ENCODE assay signal across 12 cellular contexts in genomic region chr18:77088977-77089795, GRCh38. TPM values are rescaled to one million over a fixed set of nuclear protein-coding genes. Genes with fewer than 3 reads are reported as not detected.
A peak's percentile ranks its signal among the peaks of the same experiment; 100 is the strongest.
DNase-seq lines count a peak whose midpoint lies in the region; ATAC-seq and TF ChIP-seq lines count a peak whose summit lies in the region.
"Had no signal": no experiment of that assay in that cellular context is flagged by ENCODE, and none has a peak within 500 bp of the region (broad histone marks: within the 10 kb centered on the region; RNA-seq: fewer than 3 reads in every experiment).

No MANE protein-coding gene starts in this region.

- peaks cover 8 to 97% (median 50%) of the 10 kb centered on the region in 6 donors for H3K4me1 ChIP-seq in spleen

- H3K27ac ChIP-seq in SU-DHL-6 (ENCODE audit: low read depth, low read length) (peak overlapping the region; percentile 59), spleen (peak overlapping the region in 3 of 8 donors; percentile 4 to 42 (median 36))
- H3K27ac ChIP-seq: HL-60 had no signal

- H3K79me2 ChIP-seq in SU-DHL-6 (ENCODE audit: insufficient read depth, low read length), result peaks cover 91% of the 10 kb centered on the region

- no peak for TF ChIP-seq POLR2A in spleen (IDR thresholded peaks at IDR 0.05)

- H3K9ac ChIP-seq in SU-DHL-6 (ENCODE audit: low read length), result peak overlapping the region; percentile 17; the same call in 1 of the 2 replicates

- no peak for TF ChIP-seq CTCF in SU-DHL-6 (IDR thresholded peaks at IDR 0.05; ENCODE audit: insufficient read depth, low read length, poor library complexity, severe bottlenecking)
- no peak for TF ChIP-seq CTCF in spleen (IDR thresholded peaks at IDR 0.05 in 8 of 11, conservative IDR thresholded peaks at IDR 0.05 in 3 of 11)

- DNase-seq in SIG-M5 treated with dmso at 0.1 percent for 504 hours (lab: John Stamatoyannopoulos, UW; ENCODE audit: unreplicated experiment), result peak; percentile 15
- no peak for DNase-seq in SIG-M5 (lab: John Stamatoyannopoulos, UW)
- DNase-seq in iPS-NIHi11 (ENCODE audit: low spot score), result peak; percentile 72
- peak; percentile 70 for DNase-seq in spleen
- no peak for DNase-seq in ACHN
- DNase-seq in glomerular visceral epithelial cell (ENCODE audit: extremely low spot score), result no peak
- DNase-seq: NCI-H524, substantia nigra had no signal

- H3F3A ChIP-seq in SU-DHL-6 (ENCODE audit: insufficient read depth), result peaks cover 12% of the 10 kb centered on the region; the same call in 1 of the 2 replicates

- WGBS in spleen, 5 donors, result 77 to 89% (median 81%) methylated on average over 15 to 16 of the region's 16 CpGs

- intact Hi-C loops in spleen (cut with DNase I; ENCODE audit: low total_unique reads), result no loop called here

- H3K4me2 ChIP-seq in SU-DHL-6 (ENCODE audit: low read depth, low read length, poor library complexity, severe bottlenecking), result no peak overlapping the region

- in situ Hi-C loops in ACHN (cut with HindIII; ENCODE audit: low pct_ligation_motif_present, low pct_unique_long_range_greater_than_20kb, low sequenced_read_pairs), result no loop called here

- no peak overlapping the region for H2AFZ ChIP-seq in SU-DHL-6 (ENCODE audit: low read depth, low read length, severe bottlenecking)

- H3K9me3 ChIP-seq in SU-DHL-6 (ENCODE audit: insufficient read depth, low read length), result no peaks in the 10 kb centered on the region
- no peaks in the 10 kb centered on the region for H3K9me3 ChIP-seq in spleen

- H3K4me3 ChIP-seq in SU-DHL-6 (ENCODE audit: insufficient read depth, low read length, poor library complexity, severe bottlenecking) (no peak overlapping the region), spleen (no peak overlapping the region)

- no peaks in the 10 kb centered on the region for H3K9me2 ChIP-seq in SU-DHL-6 (replicated peaks; ENCODE audit: insufficient read depth, low read length)

- no peak for ATAC-seq in GM18511 (IDR thresholded peaks at IDR 0.05; ENCODE audit: unreplicated experiment)
- ATAC-seq: activated CD4-positive, CD25-positive, alpha-beta regulatory T cell treated with anti-CD3 and anti-CD28 coated beads, Interleukin-2, amount 50 U/mL, for 24 hours had no signal

- no peaks in the 10 kb centered on the region for H4K20me1 ChIP-seq in SU-DHL-6 (ENCODE audit: low read depth, low read length)

- no peaks in the 10 kb centered on the region for H3K27me3 ChIP-seq in SU-DHL-6 (ENCODE audit: low read length)
- H3K27me3 ChIP-seq in spleen (replicated peaks in 1 of 7), result peaks cover 0 to 10% (median 0%) of the 10 kb centered on the region in 7 donors

- H3K36me3 ChIP-seq in SU-DHL-6 (ENCODE audit: low read length) (no peaks in the 10 kb centered on the region), spleen (peaks cover 0 to 57% (median 5%) of the 10 kb centered on the region in 6 donors)

RNA-seq across cellular contexts. Expression of gene MBP, which starts 43.4 kb away (rescaled TPM):
- total RNA-seq in spleen, result 10 to 100 TPM; 62.5 to 96.0 (median 79.4) TPM
- polyA plus RNA-seq in spleen, result 10 to 100 TPM; 11.1 to 16.4 (median 11.2) TPM

Comparison
In these comparisons a context has a peak if more than half of its experiments do, and no peak if none do; other contexts are left out.
1. DNase-seq: peak in SIG-M5 treated with dmso at 0.1 percent for 504 hours (single experiment), iPS-NIHi11 (single experiment) and spleen (single experiment); none in SIG-M5 (single experiment), ACHN (single experiment) and glomerular visceral epithelial cell (single experiment).